In the genomic region with DNA sequence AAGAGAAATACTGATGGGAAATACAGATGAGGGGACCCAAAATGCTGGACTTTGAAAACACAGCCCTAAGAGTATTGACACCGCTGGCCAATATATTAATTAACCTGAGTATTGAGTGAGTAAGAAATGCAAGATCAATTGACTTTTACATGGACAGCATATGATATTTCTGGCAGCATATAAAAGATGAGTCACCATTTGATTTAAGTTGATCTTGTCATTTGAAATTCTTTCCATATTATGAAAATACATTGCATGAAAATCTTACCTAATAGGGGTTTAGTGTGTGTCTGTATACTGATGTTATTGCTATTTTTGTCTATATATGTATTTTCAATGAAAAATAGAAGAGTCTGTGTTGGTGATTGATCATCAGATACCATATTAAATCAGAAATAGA, we compare ENCODE assay signal across 23 cellular contexts.
"Had no signal": no experiment of that assay in that cellular context is flagged by ENCODE, and none has a peak within 500 bp of the region (broad histone marks: within the 10 kb centered on the region; RNA-seq: fewer than 3 reads in every experiment).

No MANE protein-coding gene starts in this region.

- H3K27ac Mint-ChIP-seq: activated CD4-positive, alpha-beta T cell treated with anti-CD3 and anti-CD28 coated beads, Interleukin-2, amount 10 ng/mL, durations not matched to agents 24 days and 14 days; activated CD8-positive, alpha-beta T cell treated with anti-CD3 and anti-CD28 coated beads for 36 hours; activated naive CD8-positive, alpha-beta T cell treated with anti-CD3 and anti-CD28 coated beads for 36 hours; activated T-cell treated with anti-CD3 and anti-CD28 coated beads, Interleukin-2, amount 50 U/mL, for 24 hours; activated T-helper 1 cell treated with anti-CD3 and anti-CD28 coated beads, Interleukin-12 subunit alpha, Interleukin-12 subunit beta, Interleukin-2, Interleukin-4 antibody, amounts not matched to agents 30 ng/mL and 10 ng/mL and 1 ng/mL, durations not matched to agents 14 hours and 24 hours and 36 hours; T-helper 1 cell treated with Interleukin-12 subunit alpha and Interleukin-12 subunit beta and Interleukin-4 antibody, amounts not matched to agents 30 μg/mL and 1 μg/mL, for 36 hours; T-helper 2 cell treated with Interferon-gamma antibody and Interleukin-4, amounts not matched to agents 5 μg/mL and 100 μg/mL, for 36 hours had no signal

- H3K9me3 ChIP-seq: MG63, SJCRH30 had no signal

- H3K4me3 Mint-ChIP-seq: activated CD4-positive, alpha-beta T cell treated with anti-CD3 and anti-CD28 coated beads, Interleukin-2, amount 10 ng/mL, durations not matched to agents 24 days and 14 days; activated CD8-positive, alpha-beta T cell treated with anti-CD3 and anti-CD28 coated beads for 36 hours; activated naive CD8-positive, alpha-beta T cell treated with anti-CD3 and anti-CD28 coated beads for 36 hours; activated T-cell treated with anti-CD3 and anti-CD28 coated beads, Interleukin-2, amount 50 U/mL, for 24 hours; activated T-helper 1 cell treated with anti-CD3 and anti-CD28 coated beads, Interleukin-12 subunit alpha, Interleukin-12 subunit beta, Interleukin-2, Interleukin-4 antibody, amounts not matched to agents 30 ng/mL and 10 ng/mL and 1 ng/mL, durations not matched to agents 14 hours and 24 hours and 36 hours; central memory CD8-positive, alpha-beta T cell; T-helper 1 cell treated with Interleukin-12 subunit alpha and Interleukin-12 subunit beta and Interleukin-4 antibody, amounts not matched to agents 30 μg/mL and 1 μg/mL, for 36 hours; T-helper 2 cell treated with Interferon-gamma antibody and Interleukin-4, amounts not matched to agents 5 μg/mL and 100 μg/mL, for 36 hours had no signal

- H3K27me3 ChIP-seq: brain microvascular endothelial cell, cardiac muscle cell, MG63, SJCRH30 had no signal

- H3K36me3 Mint-ChIP-seq: activated naive CD8-positive, alpha-beta T cell treated with anti-CD3 and anti-CD28 coated beads for 36 hours had no signal

- H3K36me3 ChIP-seq: brain microvascular endothelial cell, cardiac muscle cell, MG63, SJCRH30 had no signal

- H3K27me3 Mint-ChIP-seq: activated CD4-positive, alpha-beta T cell treated with anti-CD3 and anti-CD28 coated beads, Interleukin-2, amount 10 ng/mL, durations not matched to agents 24 days and 14 days; activated CD8-positive, alpha-beta T cell treated with anti-CD3 and anti-CD28 coated beads for 36 hours; activated naive CD8-positive, alpha-beta T cell treated with anti-CD3 and anti-CD28 coated beads for 36 hours; central memory CD8-positive, alpha-beta T cell had no signal

- DNase-seq: activated CD4-positive, alpha-beta T cell treated with anti-CD3 and anti-CD28 coated beads, Interleukin-2, amount 10 ng/mL, durations not matched to agents 24 days and 14 days; activated CD4-positive, alpha-beta T cell treated with anti-CD3 and anti-CD28 coated beads, Interleukin-2, amount 50 U/mL, for 4 hours; activated CD8-positive, alpha-beta T cell treated with anti-CD3 and anti-CD28 coated beads for 36 hours; activated gamma-delta T cell treated with Interleukin-2 at 50 U/mL for 16 hours; activated naive CD4-positive, alpha-beta T cell treated with anti-CD3 and anti-CD28 coated beads, Interleukin-2, amount 50 U/mL, for 16 hours; activated naive CD8-positive, alpha-beta T cell treated with anti-CD3 and anti-CD28 coated beads for 36 hours; activated T-cell treated with anti-CD3 and anti-CD28 coated beads, Interleukin-2, amount 50 U/mL, for 24 hours; aorta; Karpas-422; KBM-7; NCI-H1048; NCI-H1436; NCI-H524 treated with DMSO at 0.1 percent for 48 hours had no signal

- H3K27ac ChIP-seq: brain microvascular endothelial cell, cardiac muscle cell, SJCRH30, SK-N-MC had no signal

- H3K4me1 Mint-ChIP-seq: activated CD4-positive, alpha-beta T cell treated with anti-CD3 and anti-CD28 coated beads, Interleukin-2, amount 10 ng/mL, durations not matched to agents 24 days and 14 days; activated naive CD8-positive, alpha-beta T cell treated with anti-CD3 and anti-CD28 coated beads for 36 hours; central memory CD8-positive, alpha-beta T cell had no signal

- H3K4me3 ChIP-seq: cardiac muscle cell, MG63, SJCRH30, SK-N-MC had no signal

- ATAC-seq: activated CD8-positive, alpha-beta T cell treated with anti-CD3 and anti-CD28 coated beads for 36 hours; Panc1 had no signal

- H3K9me3 Mint-ChIP-seq: activated CD4-positive, alpha-beta T cell treated with anti-CD3 and anti-CD28 coated beads, Interleukin-2, amount 10 ng/mL, durations not matched to agents 24 days and 14 days; activated naive CD8-positive, alpha-beta T cell treated with anti-CD3 and anti-CD28 coated beads for 36 hours; central memory CD8-positive, alpha-beta T cell had no signal
